Comparison of ENCODE assay signal across 8 cellular contexts in genomic region chr7:516606-517456, GRCh38. TPM values are rescaled to one million over a fixed set of nuclear protein-coding genes. Genes with fewer than 3 reads are reported as not detected.
DNase-seq lines count a peak whose midpoint lies in the region; ATAC-seq and TF ChIP-seq lines count a peak whose summit lies in the region.

No MANE protein-coding gene starts in this region.

- WGBS in ovary, 3 donors: 1 to 3% (median 2%) methylated on average over 57 to 83 of the region's 83 CpGs

- H3K36me3 ChIP-seq in SJSA1 (peaks cover 13% of the 10 kb centered on the region), ovary (no peaks in the 10 kb centered on the region)

- H3K27me3 ChIP-seq in SJSA1 (replicated peaks): peaks cover 15% of the 10 kb centered on the region
- peaks cover 2% of the 10 kb centered on the region for H3K27me3 ChIP-seq in ovary

- TF ChIP-seq CTCF in ovary (IDR thresholded peaks at IDR 0.05): no peak

- TF ChIP-seq POLR2A in ovary (IDR thresholded peaks at IDR 0.05): no peak

- peaks cover 63% of the 10 kb centered on the region for H3K4me1 ChIP-seq in SJSA1 (replicated peaks)
- peaks cover 12% of the 10 kb centered on the region for H3K4me1 ChIP-seq in ovary (ENCODE audit: insufficient read depth)

- DNase-seq in SJSA1 (ENCODE audit: low read depth in 1 of 2, low spot score in 2 of 2): peak; percentile 52 to 79
- DNase-seq in fibroblast of peridontal ligament (ENCODE audit: extremely low read depth): peak; percentile 68
- DNase-seq in ovary: peak; percentile 43 to 76 (median 63)
- DNase-seq in NCI-H187 treated with DMSO at 0.1 percent for 48 hours (lab: John Stamatoyannopoulos, UW): no peak

- intact Hi-C loops in ovary (cut with DNase I): loop anchor here in 2 of 4 donors (5.0 to 10.0 kb wide), 3 partner anchors 150 to 258 kb away; no protein-coding TSS in a partner anchor

- H3K27ac ChIP-seq in SJSA1 (no peak overlapping the region), ovary (no peak overlapping the region)

- H3K9me3 ChIP-seq in SJSA1 (replicated peaks) (no peaks in the 10 kb centered on the region), ovary (no peaks in the 10 kb centered on the region)

- no peak for TF ChIP-seq EP300 in ovary (IDR thresholded peaks at IDR 0.05)

- H3K4me3 ChIP-seq in GM08714 (ENCODE audit: low read length): 0 out of 2 replicates have a peak overlapping the region, but pooled peaks have one; percentile 23
- peak overlapping the region; percentile 64 for H3K4me3 ChIP-seq in SJSA1
- peak overlapping the region; percentile 46 for H3K4me3 ChIP-seq in ovary

- ATAC-seq in GM21515 (IDR thresholded peaks at IDR 0.05; ENCODE audit: unreplicated experiment) (no peak), GM21723 (IDR thresholded peaks at IDR 0.05; ENCODE audit: unreplicated experiment) (no peak), HG03097 (IDR thresholded peaks at IDR 0.05; ENCODE audit: low FRiP score, unreplicated experiment) (no peak)

RNA-seq across cellular contexts. Expression of gene PDGFA, which starts 2.8 kb away (rescaled TPM):
- 21.3 and 24.8 TPM in 2 replicates for total RNA-seq in SJSA1 (2014; rRNA removed; shearing (Covaris generic))
- total RNA-seq in ovary: 10 to 100 TPM in 3 of 7 donors, 1 to 10 TPM in 4; 3.7 to 35.5 (median 9.4) TPM
- polyA plus RNA-seq in ovary: 1 to 10 TPM; 4.5 to 8.7 TPM
